In genomic region chr17:47208744-47209488, GRCh38 we compare ENCODE assay signal across 1 cellular context.
TF ChIP-seq lines count a peak whose summit lies in the region.

TSS of gene MYL4 (plus strand) at chr17:47209348. CDS start at chr17:47209423, 75 bp downstream.

TF ChIP-seq in K562, 482 proteins besides CTCF, POLR2A, EP300 and RAD21 (continued from another document):
- TF ChIP-seq JUND (IDR thresholded peaks at IDR 0.05; ENCODE audit: borderline replicate concordance, low read depth, low read length) (0 out of 2 replicates have a peak, but pooled peaks have one; percentile 2), JUND (tag; IDR thresholded peaks at IDR 0.05; ENCODE audit: borderline replicate concordance, low read depth, low read length) (no peak), NR4A1 (CRISPR knock-in tag; IDR thresholded peaks at IDR 0.05) (no peak), NR4A1 (tag; IDR thresholded peaks at IDR 0.05) (0 out of 2 replicates have a peak, but pooled peaks have one; percentile 31), CCNT2 (IDR thresholded peaks at IDR 0.05; ENCODE audit: borderline replicate concordance, extremely low read depth, insufficient read length, low read depth, low read length) (no peak), PREB (CRISPR knock-in tag; IDR thresholded peaks at IDR 0.05) (peak; percentile 88; the same call in 1 of the 2 replicates), DACH1 (IDR thresholded peaks at IDR 0.05; ENCODE audit: partially characterized antibody) (peak; percentile 69), MECOM (CRISPR knock-in tag; IDR thresholded peaks at IDR 0.05) (no peak), NFXL1 (CRISPR knock-in tag; IDR thresholded peaks at IDR 0.05) (no peak), ZBTB2 (IDR thresholded peaks at IDR 0.05) (no peak), EWSR1 (IDR thresholded peaks at IDR 0.05; ENCODE audit: borderline replicate concordance, low read depth, partially characterized antibody) (no peak), MXD1 (CRISPR knock-in tag; IDR thresholded peaks at IDR 0.05; ENCODE audit: borderline replicate concordance, poor library complexity, severe bottlenecking) (no peak), ZNF174 (CRISPR knock-in tag; IDR thresholded peaks at IDR 0.05) (no peak), NFRKB (IDR thresholded peaks at IDR 0.05; ENCODE audit: low read depth) (peak; percentile 78; the same call in 1 of the 2 replicates), MXI1 (IDR thresholded peaks at IDR 0.05; ENCODE audit: low read depth, low read length) (no peak), ZNF76 (CRISPR knock-in tag; IDR thresholded peaks at IDR 0.05; ENCODE audit: borderline replicate concordance) (no peak), TEAD4 (IDR thresholded peaks at IDR 0.05; ENCODE audit: low read length) (peak; percentile 38; the same call in 1 of the 2 replicates), TEAD4 (CRISPR knock-in tag; IDR thresholded peaks at IDR 0.05; ENCODE audit: borderline replicate concordance) (no peak), HMGN3 (IDR thresholded peaks at IDR 0.05; ENCODE audit: borderline replicate concordance, extremely low read depth, insufficient read length, low read depth, low read length) (no peak), RNF2 (IDR thresholded peaks at IDR 0.05) (no peak), TCF7L2 (IDR thresholded peaks at IDR 0.05; ENCODE audit: low read depth, low read length) (no peak), PATZ1 (CRISPR knock-in tag; IDR thresholded peaks at IDR 0.05; ENCODE audit: borderline replicate concordance) (no peak), MNT (conservative IDR thresholded peaks at IDR 0.05) (no peak; a peak in 1 of 4 replicates), FOXJ3 (CRISPR knock-in tag; IDR thresholded peaks at IDR 0.05) (no peak), TFAP4 (CRISPR knock-in tag; IDR thresholded peaks at IDR 0.05; ENCODE audit: borderline replicate concordance) (peak; percentile 82), VEZF1 (CRISPR knock-in tag; IDR thresholded peaks at IDR 0.05) (peak; percentile 76), ATF4 (CRISPR knock-in tag; IDR thresholded peaks at IDR 0.05) (no peak), HMBOX1 (IDR thresholded peaks at IDR 0.05) (no peak), RFX5 (IDR thresholded peaks at IDR 0.05; ENCODE audit: low read depth, low read length) (no peak), MEF2D (tag; conservative IDR thresholded peaks at IDR 0.05; ENCODE audit: low read depth) (no peak), SLC30A9 (CRISPR knock-in tag; IDR thresholded peaks at IDR 0.05) (no peak), FOSL1 (tag; conservative IDR thresholded peaks at IDR 0.05) (no peak), SRSF7 (optimal IDR thresholded peaks at IDR 0.05; ENCODE audit: low read depth, low read length) (no peak), ELK1 (CRISPR knock-in tag; IDR thresholded peaks at IDR 0.05) (no peak)
